23 cellular contexts compared by ENCODE assay signal in the genomic region with DNA sequence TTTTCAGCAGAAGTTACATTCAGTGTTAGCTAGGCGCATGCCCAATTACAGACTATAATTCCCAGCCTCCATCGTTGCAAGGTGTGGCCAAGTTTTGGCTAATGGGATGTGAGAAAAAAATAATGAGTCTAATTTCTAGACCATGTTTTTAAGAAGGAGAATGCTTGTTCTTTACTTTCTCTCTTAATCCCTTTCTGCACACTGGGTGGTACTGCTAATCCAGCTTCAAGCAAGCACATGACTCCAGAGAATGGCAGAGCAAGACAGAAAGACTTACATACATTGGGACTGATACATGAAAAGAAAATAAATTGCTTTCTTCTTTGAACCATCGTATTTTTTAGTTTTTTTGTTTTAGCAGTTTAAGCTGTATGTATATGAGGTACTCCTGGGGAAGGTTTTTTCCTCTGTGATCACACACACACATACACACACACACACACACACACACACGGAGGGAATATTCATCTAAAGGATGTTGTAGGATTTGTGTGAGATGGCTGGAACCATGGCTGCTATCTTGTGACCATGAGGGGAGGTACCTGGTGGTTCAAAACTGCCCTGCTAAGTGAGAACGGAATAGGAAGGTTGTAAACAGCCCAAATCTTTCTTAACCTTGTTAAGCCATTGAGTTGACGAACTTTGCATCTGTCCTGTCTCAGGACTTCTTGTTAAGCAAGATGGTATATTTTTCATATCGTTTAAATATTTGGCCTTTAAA.
"Had no signal": no experiment of that assay in that cellular context is flagged by ENCODE, and none has a peak within 500 bp of the region (broad histone marks: within the 10 kb centered on the region; RNA-seq: fewer than 3 reads in every experiment).

No MANE protein-coding gene starts in this region.

- H3K4me3 Mint-ChIP-seq: endodermal cell; naive thymus-derived CD4-positive, alpha-beta T cell; nephron progenitor cell; stimulated activated memory B cell treated with anti-CD40 and anti-IgM and Interleukin-4, amounts not matched to agents 10 μg/mL and 1 μg/mL and 100 μg/mL, for 72 hours; stimulated activated naive CD8-positive, alpha-beta T cell treated with anti-CD3 and anti-CD28 coated beads, Interleukin-15, Interleukin-2, amounts not matched to agents 100 ng/mL and 50 ng/mL, for 24 hours had no signal

- H3K4me3 ChIP-seq: heart right ventricle, psoas muscle, tibial artery, upper lobe of left lung, uterus had no signal

- H3K27me3 ChIP-seq: neutrophil, spleen, upper lobe of left lung, uterus had no signal

- H3K27me3 Mint-ChIP-seq: stimulated activated memory B cell treated with anti-CD40 and anti-IgM and Interleukin-4, amounts not matched to agents 10 μg/mL and 1 μg/mL and 100 μg/mL, for 72 hours had no signal

- H3K36me3 Mint-ChIP-seq: naive thymus-derived CD4-positive, alpha-beta T cell; stimulated activated memory B cell treated with anti-CD40 and anti-IgM and Interleukin-4, amounts not matched to agents 10 μg/mL and 1 μg/mL and 100 μg/mL, for 72 hours had no signal

- DNase-seq: effector CD4-positive, alpha-beta T cell; erythroblast; heart right ventricle; hypothalamus; kidney glomerular epithelial cell; mammary epithelial cell; naive thymus-derived CD4-positive, alpha-beta T cell; nephron progenitor cell; psoas muscle; spleen; stimulated activated CD4-positive, alpha-beta T cell treated with anti-CD3 and anti-CD28 coated beads, Interleukin-15, amount 100 ng/mL, for 24 hours; stimulated activated CD4-positive, alpha-beta T cell treated with anti-CD3 and anti-CD28 coated beads, Interleukin-1b, Interleukin-23, amount 100 ng/mL, for 48 hours; stimulated activated CD4-positive, alpha-beta T cell treated with anti-CD3 and anti-CD28 coated beads, Interleukin-4, amount 100 ng/mL, for 24 hours; tibial artery; upper lobe of left lung; uterus had no signal

- H3K27ac ChIP-seq: neutrophil, psoas muscle, tibial artery, upper lobe of left lung, uterus had no signal

- FAIRE-seq: frontal cortex, islet of Langerhans had no signal

- ATAC-seq: naive thymus-derived CD4-positive, alpha-beta T cell; psoas muscle; sciatic nerve had no signal

- H3K4me1 ChIP-seq: psoas muscle, tibial artery, uterus had no signal

- H3K9me3 Mint-ChIP-seq: nephron progenitor cell; stimulated activated memory B cell treated with anti-CD40 and anti-IgM and Interleukin-4, amounts not matched to agents 10 μg/mL and 1 μg/mL and 100 μg/mL, for 72 hours; stimulated activated naive CD8-positive, alpha-beta T cell treated with anti-CD3 and anti-CD28 coated beads, Interleukin-15, Interleukin-2, amounts not matched to agents 100 ng/mL and 50 ng/mL, for 24 hours had no signal

- H3K9me3 ChIP-seq: heart right ventricle, neutrophil, psoas muscle, spleen, tibial artery, upper lobe of left lung, uterus had no signal

- H3K27ac Mint-ChIP-seq: endodermal cell; nephron progenitor cell; stimulated activated naive CD8-positive, alpha-beta T cell treated with anti-CD3 and anti-CD28 coated beads, Interleukin-15, Interleukin-2, amounts not matched to agents 100 ng/mL and 50 ng/mL, for 24 hours had no signal

- H3K36me3 ChIP-seq: heart right ventricle, neutrophil, spleen, tibial artery, upper lobe of left lung, uterus had no signal
